In the genomic region with DNA sequence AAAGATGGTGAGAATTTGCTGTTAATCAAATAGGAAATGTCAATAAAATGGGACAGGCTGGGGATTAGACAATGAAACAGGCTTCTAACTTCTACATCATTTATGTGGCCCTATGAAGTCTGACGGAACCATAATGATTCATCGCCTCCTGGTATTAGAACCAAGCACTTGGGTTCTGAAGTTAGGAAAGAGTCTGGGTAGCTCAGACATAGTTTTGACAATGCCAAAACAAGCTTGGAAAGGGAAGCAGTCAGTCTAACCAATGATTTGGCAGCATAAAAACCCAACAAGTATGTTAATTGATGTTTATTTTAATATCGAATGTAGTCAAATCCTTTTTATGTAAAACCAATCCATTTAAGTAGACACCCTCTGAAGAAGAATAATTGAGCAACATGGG, we compare ENCODE assay signal across 8 cellular contexts.
"Had no signal": no experiment of that assay in that cellular context is flagged by ENCODE, and none has a peak within 500 bp of the region (broad histone marks: within the 10 kb centered on the region; RNA-seq: fewer than 3 reads in every experiment).

No MANE protein-coding gene starts in this region.

- ATAC-seq: GM23338, HepG2 had no signal

- H3K27ac Mint-ChIP-seq: GM23338, H9, IgD-negative memory B cell had no signal

- FAIRE-seq: H1, H54, HepG2 had no signal

- DNase-seq: H9, HCEC 1CT had no signal

- H3K27ac ChIP-seq: HL-60 had no signal

- H3K4me2 ChIP-seq: GM23338 had no signal

- H3K4me3 ChIP-seq: GM23338 had no signal

- H2AFZ ChIP-seq: GM23338 had no signal

- H3K4me3 Mint-ChIP-seq: GM23338, H9, IgD-negative memory B cell had no signal

- H3K27me3 Mint-ChIP-seq: IgD-negative memory B cell had no signal

- H3K4me1 Mint-ChIP-seq: GM23338, H9, IgD-negative memory B cell had no signal

- H3K36me3 Mint-ChIP-seq: IgD-negative memory B cell had no signal

- H3K9me3 Mint-ChIP-seq: GM23338, H9, IgD-negative memory B cell had no signal
